ENCODE assay signal across 1 cellular context in genomic region chr5:142830241-142831018, GRCh38.
TF ChIP-seq lines count a peak whose summit lies in the region.

No MANE protein-coding gene starts in this region.

TF ChIP-seq in IMR-90, 13 proteins besides CTCF, POLR2A, EP300 and RAD21:
- peak; percentile 67; the same call in 1 of the 2 replicates for TF ChIP-seq FOS (IDR thresholded peaks at IDR 0.05; ENCODE audit: low read depth, low read length)
- no peak; the same call in 1 of the 2 replicates for TF ChIP-seq MAZ (IDR thresholded peaks at IDR 0.05; ENCODE audit: borderline replicate concordance, low read depth, low read length)
- peak; percentile 37 for TF ChIP-seq RCOR1 (IDR thresholded peaks at IDR 0.05; ENCODE audit: insufficient replicate concordance, low read length)
